ENCODE assay signal across 26 cellular contexts in the genomic region with DNA sequence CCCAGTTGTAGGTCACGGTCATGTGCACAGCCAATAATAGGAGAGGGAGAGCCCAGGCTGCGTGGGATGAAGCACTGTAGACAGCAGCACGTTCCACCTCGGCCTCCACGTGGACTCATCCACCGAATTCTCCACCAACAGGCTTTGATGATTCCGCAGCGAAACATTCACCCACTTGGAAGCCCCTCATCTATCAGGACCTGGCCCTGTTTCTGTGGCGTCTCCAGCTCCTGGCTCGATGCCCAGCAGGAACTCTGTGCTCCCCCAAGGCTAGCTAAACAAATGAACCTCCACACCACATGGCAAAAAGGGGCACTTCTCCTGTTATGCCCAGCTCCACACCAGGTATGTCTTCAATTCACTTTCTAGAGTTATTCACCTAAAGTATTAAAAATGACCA.
"Had no signal": no experiment of that assay in that cellular context is flagged by ENCODE, and none has a peak within 500 bp of the region (broad histone marks: within the 10 kb centered on the region; RNA-seq: fewer than 3 reads in every experiment).

No MANE protein-coding gene starts in this region.

- H3K36me3 Mint-ChIP-seq: mesothelial cell of epicardium had no signal

- H3K4me3 Mint-ChIP-seq: dendritic cell treated with granulocyte-macrophage colony-stimulating factor and Interleukin-4, amounts not matched to agents 40 ng/mL and 50 ng/mL, for 4 days; effector memory CD8-positive, alpha-beta T cell; endodermal cell; mesothelial cell of epicardium; naive B cell had no signal

- H3K9me3 ChIP-seq: colonic mucosa, esophagus squamous epithelium, gastrocnemius medialis, heart right ventricle, left lung, lower lobe of right lung, mucosa of descending colon had no signal

- H3K4me3 ChIP-seq: colonic mucosa, esophagus squamous epithelium, gastrocnemius medialis, heart right ventricle, left lung, lower lobe of right lung, mucosa of descending colon had no signal

- H3K4me1 Mint-ChIP-seq: endodermal cell, mesothelial cell of epicardium, naive B cell had no signal

- H3K27me3 ChIP-seq: colonic mucosa, esophagus squamous epithelium, gastrocnemius medialis, left lung had no signal

- H3K27ac ChIP-seq: colonic mucosa, epithelial cell of prostate, esophagus squamous epithelium, gastrocnemius medialis, heart right ventricle, left lung, lower lobe of right lung had no signal

- H3K36me3 ChIP-seq: colonic mucosa, esophagus squamous epithelium, gastrocnemius medialis, heart right ventricle, left lung, lower lobe of right lung had no signal

- H3K27ac Mint-ChIP-seq: dendritic cell treated with granulocyte-macrophage colony-stimulating factor and Interleukin-4, amounts not matched to agents 40 ng/mL and 50 ng/mL, for 4 days; effector memory CD8-positive, alpha-beta T cell; endodermal cell; mesothelial cell of epicardium had no signal

- H3K27me3 Mint-ChIP-seq: dendritic cell treated with granulocyte-macrophage colony-stimulating factor and Interleukin-4, amounts not matched to agents 40 ng/mL and 50 ng/mL, for 4 days had no signal

- DNase-seq: colonic mucosa; cortex of kidney; effector CD8-positive, alpha-beta T cell; effector memory CD8-positive, alpha-beta T cell; endodermal cell; erythroblast; esophagus squamous epithelium; foreskin fibroblast; foreskin melanocyte; gastrocnemius medialis; glutamatergic neuron; head of caudate nucleus; heart right ventricle; hippocampal formation; kidney; kidney glomerular epithelial cell; left colon; left lung; left ventricle myocardium superior; lower lobe of right lung; mesenchymal stem cell; mucosa of descending colon; naive B cell had no signal

- H3K4me1 ChIP-seq: colonic mucosa, esophagus squamous epithelium, gastrocnemius medialis, heart right ventricle, left lung, lower lobe of right lung had no signal

- H3K9me3 Mint-ChIP-seq: effector memory CD8-positive, alpha-beta T cell; endodermal cell; mesothelial cell of epicardium had no signal
